Comparison of ENCODE assay signal across 8 cellular contexts in genomic region chr1:116373451-116374339, GRCh38. TPM values are rescaled to one million over a fixed set of nuclear protein-coding genes. Genes with fewer than 3 reads are reported as not detected.
DNase-seq lines count a peak whose midpoint lies in the region; ATAC-seq and TF ChIP-seq lines count a peak whose summit lies in the region.

No MANE protein-coding gene starts in this region.

- H3K9me3 ChIP-seq in AG04450 (ENCODE audit: control insufficient read depth, insufficient read depth, low read length) (peaks cover 3% of the 10 kb centered on the region; the same call in 1 of the 2 replicates), iPS DF 6.9 (ENCODE audit: control insufficient read depth, insufficient read depth, low read length) (no peaks in the 10 kb centered on the region)

- H3K4me3 ChIP-seq in AG04450 (ENCODE audit: low read depth, low read length), result peak overlapping the region; percentile 80
- H3K4me3 ChIP-seq in astrocyte of the cerebellum (ENCODE audit: low read depth, low read length), result peak overlapping the region; percentile 78
- H3K4me3 ChIP-seq in iPS DF 6.9 (ENCODE audit: low read length), result peak overlapping the region; percentile 82

- intact Hi-C loops in sciatic nerve (cut with DNase I), result no loop called here

- ATAC-seq in GM19025 (IDR thresholded peaks at IDR 0.05; ENCODE audit: low read depth, unreplicated experiment), result peak; percentile 2
- peak; percentile 18 for ATAC-seq in sciatic nerve

- whole genome bisulfite sequencing in iPS DF 6.9 (ENCODE audit: insufficient coverage, insufficient read length), result no CpG with 5 or more reads among the region's 82 CpGs

- in situ Hi-C loops in astrocyte of the cerebellum (cut with HindIII; ENCODE audit: low sequenced_read_pairs), result no loop called here

- H3K27me3 ChIP-seq in AG04450 (ENCODE audit: control insufficient read depth, insufficient read depth, low read length) (peaks cover 14% of the 10 kb centered on the region), iPS DF 6.9 (ENCODE audit: control insufficient read depth, insufficient read depth, low read length) (no peaks in the 10 kb centered on the region)

- POLR2A ChIA-PET in AG04450 (lab: Yijun Ruan, JAX), result interaction anchor here (0.7 to 1.5 kb wide), 4 partner anchors 15 to 173 kb away, joined by 3 to 4 read pairs (median 3); no protein-coding TSS in a partner anchor

- TF ChIP-seq RAD21 in Ishikawa (IDR thresholded peaks at IDR 0.05; ENCODE audit: low read depth), result no peak

- H3K36me3 ChIP-seq in iPS DF 6.9 (ENCODE audit: control insufficient read depth, insufficient read depth, low read length), result no peaks in the 10 kb centered on the region

- no peak for DNase-seq in AG04450 (ENCODE audit: low read depth, low spot score)
- peak; percentile 37 to 61 (median 50) for DNase-seq in T-helper 1 cell
- no peak for DNase-seq in astrocyte of the cerebellum (ENCODE audit: low read depth)
- DNase-seq in iPS DF 6.9 (ENCODE audit: low read depth, low spot score), result no peak
- peak; percentile 80 for DNase-seq in sciatic nerve (ENCODE audit: low spot score)
- DNase-seq in SHP77 treated with DMSO at 0.1 percent for 48 hours (lab: John Stamatoyannopoulos, UW), result no peak

- CTCF ChIA-PET in AG04450 (lab: Charles Lee), result interaction anchor here (0.7 to 2.3 kb wide), 3 partner anchors 45 to 126 kb away, joined by 3 to 9 read pairs (median 4); no protein-coding TSS in a partner anchor

- no peak for TF ChIP-seq CTCF in AG04450 (IDR thresholded peaks at IDR 0.05; ENCODE audit: low read depth, low read length)
- no peak for TF ChIP-seq CTCF in astrocyte of the cerebellum (IDR thresholded peaks at IDR 0.05; ENCODE audit: low read depth, low read length, missing control alignments)

- no peak for TF ChIP-seq EP300 in Ishikawa (IDR thresholded peaks at IDR 0.05; ENCODE audit: borderline replicate concordance)

- peaks cover 3% of the 10 kb centered on the region; the same call in 1 of the 2 replicates for H3K4me1 ChIP-seq in iPS DF 6.9 (ENCODE audit: control insufficient read depth, insufficient read depth, low read length)

- H3K27ac ChIP-seq in AG04450 (ENCODE audit: low read depth, low read length) (peak overlapping the region; percentile 57), iPS DF 6.9 (ENCODE audit: low read length) (no peak overlapping the region)

TF ChIP-seq in Ishikawa, 13 proteins besides CTCF, POLR2A, EP300 and RAD21:
- TF ChIP-seq USF1 (IDR thresholded peaks at IDR 0.05) (no peak), MAX (IDR thresholded peaks at IDR 0.05) (peak; percentile 33; the same call in 1 of the 2 replicates)

RNA-seq across cellular contexts. Expression of gene ATP1A1, which starts 0.7 kb away (rescaled TPM):
- polyA plus RNA-seq in AG04450 (2011; rRNA removed), result 189 and 194 TPM in 2 replicates
- 238 and 263 TPM in 2 replicates for polyA minus RNA-seq in AG04450 (2011; rRNA and poly(A)+ RNA removed)
- 251 TPM for total RNA-seq in sciatic nerve

Comparison
In these comparisons a context has a peak if more than half of its experiments do, and no peak if none do; other contexts are left out.
1. DNase-seq: peak in T-helper 1 cell (5 of 5) and sciatic nerve (single experiment); none in AG04450 (single experiment), astrocyte of the cerebellum (single experiment), iPS DF 6.9 (single experiment) and SHP77 treated with DMSO at 0.1 percent for 48 hours (single experiment).
2. Peak in every context shown above with its lines, with median percentiles within 50 percentile points of each other: H3K4me3 ChIP-seq.